ENCODE assay signal across 29 cellular contexts in the genomic region with DNA sequence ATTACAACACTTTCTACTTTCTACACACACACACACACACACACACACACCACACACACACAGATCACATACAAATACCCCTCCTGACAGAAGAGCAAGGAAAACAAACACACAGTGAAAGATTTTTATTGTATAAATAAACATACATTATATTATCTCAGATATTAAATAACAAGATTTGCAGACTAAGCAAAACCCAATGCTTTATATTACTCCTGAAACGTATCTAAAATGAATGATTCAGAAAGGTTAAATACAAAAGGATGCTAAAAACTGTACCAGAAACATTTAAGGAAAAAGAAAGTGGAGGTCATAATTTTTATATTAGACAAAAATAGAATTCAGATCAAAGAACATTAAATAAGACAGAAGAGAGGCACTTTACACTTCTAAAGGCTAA.
"Had no signal": no experiment of that assay in that cellular context is flagged by ENCODE, and none has a peak within 500 bp of the region (broad histone marks: within the 10 kb centered on the region; RNA-seq: fewer than 3 reads in every experiment).

No MANE protein-coding gene starts in this region.

- DNase-seq: stimulated activated CD4-positive, alpha-beta T cell treated with anti-CD3 and anti-CD28 coated beads, Interleukin-2, amount 100 ng/mL, for 48 hours; stimulated activated CD4-positive, alpha-beta T cell treated with anti-CD3 and anti-CD28 coated beads, Interleukin-4, amount 100 ng/mL, for 1 hour; stimulated activated CD4-positive, alpha-beta T cell treated with anti-CD3 and anti-CD28 coated beads, Interleukin-4, amount 100 ng/mL, for 24 hours; stimulated activated CD4-positive, alpha-beta T cell treated with anti-CD3 and anti-CD28 coated beads, Interleukin-4, amount 100 ng/mL, for 4 hours; stimulated activated CD8-positive, alpha-beta memory T cell treated with anti-CD3 and anti-CD28 coated beads, Interleukin-4, amount 100 ng/mL, for 48 hours; stimulated activated naive B cell treated with anti-CD40 and anti-IgM and Interleukin-4, amounts not matched to agents 10 μg/mL and 1 μg/mL and 100 μg/mL, for 72 hours; stimulated activated naive CD4-positive, alpha-beta T cell; stimulated activated naive CD4-positive, alpha-beta T cell treated with Interleukin-2 at 50 U/mL for 16 hours; stimulated activated naive CD8-positive, alpha-beta T cell treated with anti-CD3 and anti-CD28 coated beads, Interleukin-15, amount 100 ng/mL, for 72 hours; stimulated activated naive CD8-positive, alpha-beta T cell treated with anti-CD3 and anti-CD28 coated beads, Interleukin-15, Interleukin-2, amounts not matched to agents 100 U/mL and 50 U/mL, for 24 hours; stomach; substantia nigra; testis; thyroid gland; tibial artery; transverse colon; trophoblast cell; upper lobe of left lung; upper lobe of right lung; uterus had no signal

- H3K36me3 Mint-ChIP-seq: stimulated activated effector memory CD8-positive, alpha-beta T cell treated with anti-CD3 and anti-CD28 coated beads, Interleukin-12 subunit alpha, Interleukin-12 subunit beta, amount 100 ng/mL, for 72 hours; stimulated activated memory B cell treated with anti-CD40 and anti-IgM and Interleukin-4, amounts not matched to agents 10 μg/mL and 1 μg/mL and 100 μg/mL, for 72 hours; stimulated activated naive B cell treated with anti-CD40 and anti-IgM and Interleukin-4, amounts not matched to agents 10 μg/mL and 1 μg/mL and 100 μg/mL, for 72 hours; type B pancreatic cell had no signal

- H3K4me3 ChIP-seq: stomach, suprapubic skin, testis, thoracic aorta, thyroid gland, tibial artery, tibial nerve, transverse colon, upper lobe of left lung, upper lobe of right lung, uterus, vagina had no signal

- H3K9me3 ChIP-seq: suprapubic skin, testis, thoracic aorta, thyroid gland, transverse colon, upper lobe of left lung, upper lobe of right lung, uterus, vagina had no signal

- H3K27me3 Mint-ChIP-seq: stimulated activated memory B cell treated with anti-CD40 and anti-IgM and Interleukin-4, amounts not matched to agents 10 μg/mL and 1 μg/mL and 100 μg/mL, for 72 hours; stimulated activated naive B cell treated with anti-CD40 and anti-IgM and Interleukin-4, amounts not matched to agents 10 μg/mL and 1 μg/mL and 100 μg/mL, for 72 hours; stimulated activated naive CD8-positive, alpha-beta T cell treated with anti-CD3 and anti-CD28 coated beads, Interleukin-15, amount 100 ng/mL, for 72 hours; stimulated activated naive CD8-positive, alpha-beta T cell treated with anti-CD3 and anti-CD28 coated beads, Interleukin-15, Interleukin-2, amounts not matched to agents 100 ng/mL and 50 ng/mL, for 24 hours; type B pancreatic cell had no signal

- H3K27ac Mint-ChIP-seq: stimulated activated effector memory CD8-positive, alpha-beta T cell treated with anti-CD3 and anti-CD28 coated beads, Interleukin-12 subunit alpha, Interleukin-12 subunit beta, amount 100 ng/mL, for 72 hours; stimulated activated memory B cell treated with anti-CD40 and anti-IgM and Interleukin-4, amounts not matched to agents 10 μg/mL and 1 μg/mL and 100 μg/mL, for 72 hours; stimulated activated naive B cell treated with anti-CD40 and anti-IgM and Interleukin-4, amounts not matched to agents 10 μg/mL and 1 μg/mL and 100 μg/mL, for 72 hours; stimulated activated naive CD8-positive, alpha-beta T cell treated with anti-CD3 and anti-CD28 coated beads, Interleukin-15, amount 100 ng/mL, for 72 hours; stimulated activated naive CD8-positive, alpha-beta T cell treated with anti-CD3 and anti-CD28 coated beads, Interleukin-15, Interleukin-2, amounts not matched to agents 100 ng/mL and 50 ng/mL, for 24 hours; type B pancreatic cell had no signal

- H3K9me3 Mint-ChIP-seq: type B pancreatic cell had no signal

- H3K36me3 ChIP-seq: stomach, suprapubic skin, thoracic aorta, thyroid gland, tibial artery, tibial nerve, transverse colon, upper lobe of left lung, upper lobe of right lung, uterus, vagina had no signal

- H3K4me3 Mint-ChIP-seq: stimulated activated effector memory CD8-positive, alpha-beta T cell treated with anti-CD3 and anti-CD28 coated beads, Interleukin-12 subunit alpha, Interleukin-12 subunit beta, amount 100 ng/mL, for 72 hours; stimulated activated memory B cell treated with anti-CD40 and anti-IgM and Interleukin-4, amounts not matched to agents 10 μg/mL and 1 μg/mL and 100 μg/mL, for 72 hours; stimulated activated naive B cell treated with anti-CD40 and anti-IgM and Interleukin-4, amounts not matched to agents 10 μg/mL and 1 μg/mL and 100 μg/mL, for 72 hours; stimulated activated naive CD8-positive, alpha-beta T cell treated with anti-CD3 and anti-CD28 coated beads, Interleukin-15, amount 100 ng/mL, for 72 hours; stimulated activated naive CD8-positive, alpha-beta T cell treated with anti-CD3 and anti-CD28 coated beads, Interleukin-15, Interleukin-2, amounts not matched to agents 100 ng/mL and 50 ng/mL, for 24 hours; type B pancreatic cell had no signal

- ATAC-seq: stimulated activated effector memory CD8-positive, alpha-beta T cell treated with anti-CD3 and anti-CD28 coated beads, Interleukin-12 subunit alpha, Interleukin-12 subunit beta, amount 100 ng/mL, for 72 hours; stimulated activated memory B cell treated with anti-CD40 and anti-IgM and Interleukin-4, amounts not matched to agents 10 μg/mL and 1 μg/mL and 100 μg/mL, for 72 hours; stimulated activated naive B cell treated with anti-CD40 and anti-IgM and Interleukin-4, amounts not matched to agents 10 μg/mL and 1 μg/mL and 100 μg/mL, for 72 hours; stimulated activated naive CD8-positive, alpha-beta T cell treated with anti-CD3 and anti-CD28 coated beads, Interleukin-15, amount 100 ng/mL, for 72 hours; stimulated activated naive CD8-positive, alpha-beta T cell treated with anti-CD3 and anti-CD28 coated beads, Interleukin-15, Interleukin-2, amounts not matched to agents 100 U/mL and 50 U/mL, for 24 hours; upper lobe of right lung had no signal

- H3K27me3 ChIP-seq: stomach, suprapubic skin, testis, thyroid gland, tibial artery, tibial nerve, transverse colon, upper lobe of left lung, upper lobe of right lung, uterus, vagina had no signal

- FAIRE-seq: urothelium cell line had no signal

- H3K4me1 Mint-ChIP-seq: stimulated activated effector memory CD8-positive, alpha-beta T cell treated with anti-CD3 and anti-CD28 coated beads, Interleukin-12 subunit alpha, Interleukin-12 subunit beta, amount 100 ng/mL, for 72 hours; stimulated activated memory B cell treated with anti-CD40 and anti-IgM and Interleukin-4, amounts not matched to agents 10 μg/mL and 1 μg/mL and 100 μg/mL, for 72 hours; stimulated activated naive B cell treated with anti-CD40 and anti-IgM and Interleukin-4, amounts not matched to agents 10 μg/mL and 1 μg/mL and 100 μg/mL, for 72 hours; stimulated activated naive CD8-positive, alpha-beta T cell treated with anti-CD3 and anti-CD28 coated beads, Interleukin-15, amount 100 ng/mL, for 72 hours had no signal

- H3K4me1 ChIP-seq: stomach, suprapubic skin, testis, thyroid gland, tibial artery, tibial nerve, transverse colon, upper lobe of left lung, upper lobe of right lung, uterus, vagina had no signal

- H3K27ac ChIP-seq: stomach, suprapubic skin, testis, thoracic aorta, thyroid gland, tibial artery, tibial nerve, transverse colon, upper lobe of left lung, upper lobe of right lung, uterus, vagina had no signal
